In the genomic region with DNA sequence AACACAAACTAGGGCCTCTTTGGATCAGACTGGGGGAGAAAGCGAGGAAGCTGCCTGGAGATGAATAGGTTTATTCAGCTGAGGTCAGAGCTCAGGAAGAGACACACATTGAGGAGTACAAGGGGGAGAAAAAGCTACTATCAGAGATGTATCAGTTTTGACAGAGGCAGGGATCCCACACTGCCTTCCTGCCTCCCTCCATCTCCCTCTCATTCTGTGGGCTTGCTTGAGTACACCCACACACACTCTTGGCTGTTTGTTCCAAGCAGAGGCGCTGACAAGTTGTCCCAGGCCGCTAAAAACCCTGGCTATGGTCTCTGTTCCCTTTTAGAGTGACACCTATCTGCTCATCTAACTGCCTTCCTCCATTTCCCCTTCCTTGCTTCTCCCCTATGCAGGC, we compare ENCODE assay signal across 10 cellular contexts. TPM values are rescaled to one million over a fixed set of nuclear protein-coding genes. Genes with fewer than 3 reads are reported as not detected.
DNase-seq lines count a peak whose midpoint lies in the region; ATAC-seq and TF ChIP-seq lines count a peak whose summit lies in the region.
"Had no signal": no experiment of that assay in that cellular context is flagged by ENCODE, and none has a peak within 500 bp of the region (broad histone marks: within the 10 kb centered on the region; RNA-seq: fewer than 3 reads in every experiment).

No MANE protein-coding gene starts in this region.

- no peaks in the 10 kb centered on the region for H3K27me3 Mint-ChIP-seq in activated CD4-positive, alpha-beta memory T cell treated with anti-CD3 and anti-CD28 coated beads for 36 hours
- H3K27me3 Mint-ChIP-seq in activated CD4-positive, alpha-beta memory T cell treated with anti-CD3 and anti-CD28 coated beads, Interleukin-2, amount 10 ng/mL, durations not matched to agents 7 days and 5 days: no peaks in the 10 kb centered on the region
- H3K27me3 Mint-ChIP-seq in WTC11 (ENCODE audit: low read depth): no peaks in the 10 kb centered on the region
- peaks cover 25 to 36% (median 29%) of the 10 kb centered on the region in 3 donors for H3K27me3 Mint-ChIP-seq in immature natural killer cell (ENCODE audit: low read depth in 3 of 3)

- H3K4me3 ChIP-seq in testis (peak overlapping the region in 1 of 2 donors; percentile 50), trophoblast cell (ENCODE audit: low read depth, low read length) (no peak overlapping the region)

- H2BK5ac ChIP-seq in trophoblast cell (ENCODE audit: low read depth, low read length, poor library complexity): no peak overlapping the region

- H3K4me3 Mint-ChIP-seq in activated CD4-positive, alpha-beta memory T cell treated with anti-CD3 and anti-CD28 coated beads for 36 hours: no peak overlapping the region
- H3K4me3 Mint-ChIP-seq in activated CD4-positive, alpha-beta memory T cell treated with anti-CD3 and anti-CD28 coated beads, Interleukin-2, amount 10 ng/mL, durations not matched to agents 7 days and 5 days: no peak overlapping the region
- H3K4me3 Mint-ChIP-seq in WTC11: peak overlapping the region; percentile 93
- H3K4me3 Mint-ChIP-seq in immature natural killer cell: peak overlapping the region in 1 of 5 donors; percentile 5

- no peak overlapping the region for H4K8ac ChIP-seq in trophoblast cell (ENCODE audit: low read depth, low read length)

- H3K18ac ChIP-seq in trophoblast cell (ENCODE audit: low read length): no peak overlapping the region

- intact Hi-C loops in activated CD4-positive, alpha-beta memory T cell treated with anti-CD3 and anti-CD28 coated beads for 36 hours (cut with micrococcal nuclease): loop anchor here (10.0 kb wide), 1 partner anchor 957 kb away; a partner anchor contains a TSS
- intact Hi-C loops in testis (cut with DNase I; ENCODE audit: low total_unique reads): no loop called here

- H3K79me1 ChIP-seq in trophoblast cell (ENCODE audit: low read length): peaks cover 3% of the 10 kb centered on the region

- TF ChIP-seq POLR2A in testis (IDR thresholded peaks at IDR 0.05): no peak

- ATAC-seq in WTC11 (no peak), left lobe of liver (no peak)

- H3K27me3 ChIP-seq in testis (no peaks in the 10 kb centered on the region), trophoblast cell (ENCODE audit: insufficient read depth, low read length) (no peaks in the 10 kb centered on the region)

- CTCF ChIA-PET in activated CD4-positive, alpha-beta memory T cell treated with anti-CD3 and anti-CD28 coated beads for 36 hours (lab: Charles Lee): interaction anchor here (0.9 kb wide), 1 partner anchor 12 kb away, joined by 3 read pairs; no protein-coding TSS in a partner anchor
- CTCF ChIA-PET in activated CD4-positive, alpha-beta memory T cell treated with anti-CD3 and anti-CD28 coated beads, Interleukin-2, amount 10 ng/mL, durations not matched to agents 7 days and 5 days (lab: Charles Lee): no interaction called here
- CTCF ChIA-PET in WTC11 (lab: Charles Lee): interaction anchor here (1.2 kb wide), 1 partner anchor 15 kb away, joined by 3 read pairs; no protein-coding TSS in a partner anchor

- 27 to 40% methylated on average over 3 of the region's 3 CpGs for WGBS in testis, 2 donors
- no CpG with 5 or more reads among the region's 3 CpGs for WGBS in trophoblast cell (ENCODE audit: extremely low coverage, insufficient coverage, insufficient read length)

- peak overlapping the region; percentile 93 for H3K27ac Mint-ChIP-seq in activated CD4-positive, alpha-beta memory T cell treated with anti-CD3 and anti-CD28 coated beads for 36 hours
- no peak overlapping the region for H3K27ac Mint-ChIP-seq in activated CD4-positive, alpha-beta memory T cell treated with anti-CD3 and anti-CD28 coated beads, Interleukin-2, amount 10 ng/mL, durations not matched to agents 7 days and 5 days
- peak overlapping the region; percentile 63 for H3K27ac Mint-ChIP-seq in WTC11
- H3K27ac Mint-ChIP-seq in immature natural killer cell: peak overlapping the region in 5 of 6 donors; percentile 31 to 73 (median 38)

- no peak overlapping the region for H2BK120ac ChIP-seq in trophoblast cell (ENCODE audit: insufficient read depth, low read length, poor library complexity)

- no peak for DNase-seq in activated CD4-positive, alpha-beta memory T cell treated with anti-CD3 and anti-CD28 coated beads for 36 hours
- DNase-seq in activated CD4-positive, alpha-beta memory T cell treated with anti-CD3 and anti-CD28 coated beads, Interleukin-2, amount 10 ng/mL, durations not matched to agents 7 days and 5 days: no peak
- DNase-seq in WTC11 (ENCODE audit: low spot score): no peak
- DNase-seq in immature natural killer cell: no peak
- DNase-seq in testis: peak; percentile 66
- no peak for DNase-seq in trophoblast cell
- DNase-seq in putamen (ENCODE audit: low spot score): no peak
- DNase-seq in left lobe of liver (ENCODE audit: low spot score): no peak
- DNase-seq: NCI-H1694 treated with DMSO at 0.1 percent for 48 hours, occipital lobe had no signal

- H3K4me1 ChIP-seq in testis: peaks cover 2% of the 10 kb centered on the region
- peaks cover 0 to 3% of the 10 kb centered on the region in 2 experiments for H3K4me1 ChIP-seq in trophoblast cell (ENCODE audit: control insufficient read depth in 1 of 2, insufficient read depth in 2 of 2, low read length in 2 of 2)

- H3K9me3 Mint-ChIP-seq in activated CD4-positive, alpha-beta memory T cell treated with anti-CD3 and anti-CD28 coated beads for 36 hours: no peaks in the 10 kb centered on the region
- no peaks in the 10 kb centered on the region for H3K9me3 Mint-ChIP-seq in activated CD4-positive, alpha-beta memory T cell treated with anti-CD3 and anti-CD28 coated beads, Interleukin-2, amount 10 ng/mL, durations not matched to agents 7 days and 5 days
- no peaks in the 10 kb centered on the region for H3K9me3 Mint-ChIP-seq in WTC11
- H3K9me3 Mint-ChIP-seq in immature natural killer cell: no peaks in the 10 kb centered on the region

- no peak overlapping the region for H3K4me2 ChIP-seq in trophoblast cell (ENCODE audit: low read length)

- no peak overlapping the region for H3K14ac ChIP-seq in trophoblast cell (ENCODE audit: low read length)

- H3K36me3 Mint-ChIP-seq in activated CD4-positive, alpha-beta memory T cell treated with anti-CD3 and anti-CD28 coated beads for 36 hours: peaks cover 38% of the 10 kb centered on the region
- peaks cover 30% of the 10 kb centered on the region for H3K36me3 Mint-ChIP-seq in activated CD4-positive, alpha-beta memory T cell treated with anti-CD3 and anti-CD28 coated beads, Interleukin-2, amount 10 ng/mL, durations not matched to agents 7 days and 5 days (ENCODE audit: low read depth)
- peaks cover 21% of the 10 kb centered on the region for H3K36me3 Mint-ChIP-seq in WTC11
- peaks cover 7 to 11% (median 8%) of the 10 kb centered on the region in 3 donors for H3K36me3 Mint-ChIP-seq in immature natural killer cell

- no peak overlapping the region for H2AK5ac ChIP-seq in trophoblast cell (ENCODE audit: low read length)

- no peak overlapping the region for H3K9ac ChIP-seq in trophoblast cell (ENCODE audit: low read length)

- POLR2A ChIA-PET in activated CD4-positive, alpha-beta memory T cell treated with anti-CD3 and anti-CD28 coated beads for 36 hours (lab: Charles Lee): interaction anchor here (0.9 kb wide), 1 partner anchor 14 kb away, joined by 3 read pairs; no protein-coding TSS in a partner anchor
- POLR2A ChIA-PET in activated CD4-positive, alpha-beta memory T cell treated with anti-CD3 and anti-CD28 coated beads, Interleukin-2, amount 10 ng/mL, durations not matched to agents 7 days and 5 days (lab: Charles Lee): interaction anchor here (1.0 kb wide), 1 partner anchor 335 kb away, joined by 4 read pairs; a partner anchor contains a TSS
- POLR2A ChIA-PET in WTC11 (lab: Charles Lee): no interaction called here

- H3K4me1 Mint-ChIP-seq in activated CD4-positive, alpha-beta memory T cell treated with anti-CD3 and anti-CD28 coated beads for 36 hours (ENCODE audit: low read depth): peaks cover 64% of the 10 kb centered on the region
- peaks cover 55% of the 10 kb centered on the region for H3K4me1 Mint-ChIP-seq in activated CD4-positive, alpha-beta memory T cell treated with anti-CD3 and anti-CD28 coated beads, Interleukin-2, amount 10 ng/mL, durations not matched to agents 7 days and 5 days
- peaks cover 15% of the 10 kb centered on the region for H3K4me1 Mint-ChIP-seq in WTC11
- H3K4me1 Mint-ChIP-seq in immature natural killer cell: peaks cover 25 to 27% of the 10 kb centered on the region in 2 donors

- H4K12ac ChIP-seq in trophoblast cell (ENCODE audit: low read depth, low read length): no peak overlapping the region

- no peak overlapping the region for H4K91ac ChIP-seq in trophoblast cell (ENCODE audit: low read depth, low read length)

- peak overlapping the region; percentile 85 to 89 for H3K27ac ChIP-seq in testis
- H3K27ac ChIP-seq in trophoblast cell (ENCODE audit: low read depth, low read length): no peak overlapping the region

- H3K36me3 ChIP-seq in testis (ENCODE audit: low read depth, missing control alignments): no peaks in the 10 kb centered on the region
- peaks cover 15 to 25% of the 10 kb centered on the region in 2 experiments for H3K36me3 ChIP-seq in trophoblast cell (ENCODE audit: control insufficient read depth in 1 of 2, insufficient read depth in 2 of 2, low read length in 2 of 2)

- no peak overlapping the region for H3K23ac ChIP-seq in trophoblast cell (ENCODE audit: low read length)

- H2AFZ ChIP-seq in trophoblast cell (ENCODE audit: insufficient read depth, low read length, poor library complexity): no peak overlapping the region

- H3K9me3 ChIP-seq in testis: no peaks in the 10 kb centered on the region
- no peaks in the 10 kb centered on the region for H3K9me3 ChIP-seq in trophoblast cell (ENCODE audit: insufficient read depth, low read depth, low read length)

- H3K4ac ChIP-seq in trophoblast cell (ENCODE audit: low read depth, low read length): no peak overlapping the region

- peaks cover 3% of the 10 kb centered on the region for H3K79me2 ChIP-seq in trophoblast cell (ENCODE audit: control insufficient read depth, insufficient read depth, low read length, poor library complexity)

- no peak overlapping the region for H2BK12ac ChIP-seq in trophoblast cell (ENCODE audit: low read length)

- TF ChIP-seq CTCF in WTC11 (IDR thresholded peaks at IDR 0.05) (no peak), testis (IDR thresholded peaks at IDR 0.05) (no peak)

RNA-seq across cellular contexts. Expression of a gene that starts 5.2 kb away (rescaled TPM):
- 10 to 100 TPM; 70.6 to 72.8 TPM for total RNA-seq in activated CD4-positive, alpha-beta memory T cell treated with anti-CD3 and anti-CD28 coated beads for 36 hours
- 10 to 100 TPM; 30.2 to 31.1 TPM for total RNA-seq in activated CD4-positive, alpha-beta memory T cell treated with anti-CD3 and anti-CD28 coated beads, Interleukin-2, amount 10 ng/mL, durations not matched to agents 7 days and 5 days
- total RNA-seq in WTC11 (2021) (14.6 to 17.9 TPM (median 16.2 TPM) in 3 replicates), testis (100 to 1,000 TPM; 358 to 363 TPM), left lobe of liver (4.8 TPM)
- polyA plus RNA-seq in immature natural killer cell (10 to 100 TPM in 1 of 3 donors, 1 to 10 TPM in 2; 3.0 to 10.8 (median 8.4) TPM), testis (ENCODE audit: insufficient read depth, low read depth, low replicate concordance) (193 TPM)
- polyA plus RNA-seq in trophoblast cell (2013): 22.7 and 22.8 TPM in 2 replicates

RNA-seq across cellular contexts. Expression of a gene that starts 6.6 kb away (rescaled TPM):
- 1 to 10 TPM; 5.9 to 6.4 TPM for total RNA-seq in activated CD4-positive, alpha-beta memory T cell treated with anti-CD3 and anti-CD28 coated beads for 36 hours
- 1 to 10 TPM; 7.5 to 7.7 TPM for total RNA-seq in activated CD4-positive, alpha-beta memory T cell treated with anti-CD3 and anti-CD28 coated beads, Interleukin-2, amount 10 ng/mL, durations not matched to agents 7 days and 5 days
- total RNA-seq in WTC11 (2021): 13.4 to 14.9 TPM (median 14.0 TPM) in 3 replicates
- 1 to 10 TPM in 1 of 3 donors, under 1 TPM in 1, not detected in 1; 0.56 to 2.3 TPM for polyA plus RNA-seq in immature natural killer cell
- 10 to 100 TPM; 39.3 to 46.1 TPM for total RNA-seq in testis
- polyA plus RNA-seq in testis (ENCODE audit: insufficient read depth, low read depth, low replicate concordance): 3.0 TPM
- 2.6 and 3.0 TPM in 2 replicates for polyA plus RNA-seq in trophoblast cell (2013)
- total RNA-seq in left lobe of liver: 5.0 TPM

RNA-seq across cellular contexts. Expression of a gene that starts 38.8 kb away (rescaled TPM):
- not detected for total RNA-seq in activated CD4-positive, alpha-beta memory T cell treated with anti-CD3 and anti-CD28 coated beads for 36 hours
- not detected for total RNA-seq in activated CD4-positive, alpha-beta memory T cell treated with anti-CD3 and anti-CD28 coated beads, Interleukin-2, amount 10 ng/mL, durations not matched to agents 7 days and 5 days
- total RNA-seq in WTC11 (2021) (7.3 to 11.0 TPM (median 9.3 TPM) in 3 replicates), testis (1 to 10 TPM; 2.8 to 3.8 TPM), left lobe of liver (0.23 TPM)
- polyA plus RNA-seq in immature natural killer cell (not detected), testis (ENCODE audit: insufficient read depth, low read depth, low replicate concordance) (2.4 TPM)
- 0.15 and 0.16 TPM in 2 replicates for polyA plus RNA-seq in trophoblast cell (2013)

Comparison
In these comparisons a context has a peak if more than half of its experiments do, and no peak if none do; other contexts are left out.
1. RNA of a gene that starts 5.2 kb away (total RNA-seq): 358 to 363 TPM in testis; 70.6 to 72.8 TPM in activated CD4-positive, alpha-beta memory T cell treated with anti-CD3 and anti-CD28 coated beads for 36 hours, 30.2 to 31.1 TPM in activated CD4-positive, alpha-beta memory T cell treated with anti-CD3 and anti-CD28 coated beads, Interleukin-2, amount 10 ng/mL, durations not matched to agents 7 days and 5 days, 14.6 to 17.9 TPM in WTC11 and 4.8 TPM in left lobe of liver (single experiment); every median in the first group is over 4 times any median in the second.